Comparison of ENCODE assay signal across 14 cellular contexts in the genomic region with DNA sequence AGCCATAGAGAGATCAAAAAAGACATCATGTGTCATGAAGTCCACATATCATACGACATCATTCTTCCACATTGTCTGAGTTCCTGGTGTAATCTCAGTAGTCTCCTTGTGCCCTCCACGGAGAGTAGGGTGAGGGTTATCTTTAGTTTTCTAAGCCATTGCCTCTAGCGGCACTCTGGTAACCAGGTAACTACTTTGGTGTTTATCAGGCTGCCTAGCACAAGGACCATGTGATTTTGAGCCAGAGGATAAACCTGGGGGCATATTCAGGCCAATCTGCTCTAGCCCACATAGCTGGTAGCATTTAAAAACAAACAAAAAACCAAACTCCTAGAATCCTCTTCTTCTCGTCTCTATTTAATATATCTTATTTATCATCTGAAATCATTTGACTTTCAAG.
DNase-seq lines count a peak whose midpoint lies in the region; ATAC-seq and TF ChIP-seq lines count a peak whose summit lies in the region.
"Had no signal": no experiment of that assay in that cellular context is flagged by ENCODE, and none has a peak within 500 bp of the region (broad histone marks: within the 10 kb centered on the region; RNA-seq: fewer than 3 reads in every experiment).

No MANE protein-coding gene starts in this region.

- no peak overlapping the region for H2AFZ ChIP-seq in GM23338

- H3K9me3 ChIP-seq in endocrine pancreas (ENCODE audit: control insufficient read depth, low read length) = no peaks in the 10 kb centered on the region
- H3K9me3 ChIP-seq: SJSA1 had no signal

- H3K27ac Mint-ChIP-seq in GM23338 = no peak overlapping the region
- H3K27ac Mint-ChIP-seq in nephron = peak overlapping the region; percentile 21 to 74 (median 71)
- H3K27ac Mint-ChIP-seq: CD4-positive, CD25-positive, alpha-beta regulatory T cell had no signal

- ATAC-seq in GM23338 = peak; percentile 34; the same call in 1 of the 3 replicates
- ATAC-seq in GM18505 (IDR thresholded peaks at IDR 0.05; ENCODE audit: unreplicated experiment) = no peak

- H3K27me3 ChIP-seq in GM23338 (ENCODE audit: insufficient read depth) (no peaks in the 10 kb centered on the region), endocrine pancreas (ENCODE audit: control insufficient read depth, insufficient read depth, low read length) (no peaks in the 10 kb centered on the region)
- H3K27me3 ChIP-seq: SJSA1 had no signal

- H4K20me1 ChIP-seq in GM23338 (replicated peaks; ENCODE audit: insufficient read depth) = no peaks in the 10 kb centered on the region

- no peaks in the 10 kb centered on the region for H3K9me3 Mint-ChIP-seq in GM23338
- peaks cover 22% of the 10 kb centered on the region for H3K9me3 Mint-ChIP-seq in nephron

- H3K79me2 ChIP-seq in GM23338 (replicated peaks; ENCODE audit: insufficient read depth) = no peaks in the 10 kb centered on the region

- no peak for DNase-seq in GM23338 (ENCODE audit: low spot score)
- DNase-seq in M059J (ENCODE audit: low read depth) = peak; percentile 24
- DNase-seq in iPS-NIHi7 (ENCODE audit: extremely low spot score) = no peak
- no peak for DNase-seq in superior temporal gyrus (ENCODE audit: extremely low spot score)
- DNase-seq in NOMO-1 treated with DMSO at 0.1 percent for 48 hours (lab: John Stamatoyannopoulos, UW; ENCODE audit: unreplicated experiment) = no peak
- DNase-seq: CD4-positive, CD25-positive, alpha-beta regulatory T cell; NCI-H1417 treated with DMSO at 0.1 percent for 48 hours; NCI-H2029; NCI-H510A; SW 1271 had no signal

- H3K4me2 ChIP-seq in GM23338 = no peak overlapping the region

- no peak overlapping the region for H3K27ac ChIP-seq in GM23338 (ENCODE audit: low read depth)
- H3K27ac ChIP-seq: SJSA1 had no signal

- H3F3A ChIP-seq in GM23338 (replicated peaks; ENCODE audit: low read depth) = no peaks in the 10 kb centered on the region

- TF ChIP-seq POLR2A in GM18505 (IDR thresholded peaks at IDR 0.05; ENCODE audit: borderline replicate concordance, extremely low read depth, insufficient read depth, insufficient read length) = no peak

- H3K36me3 Mint-ChIP-seq in GM23338 (ENCODE audit: low read depth) (no peaks in the 10 kb centered on the region), nephron (ENCODE audit: low read depth) (peaks cover 3% of the 10 kb centered on the region)
- H3K36me3 Mint-ChIP-seq: CD4-positive, CD25-positive, alpha-beta regulatory T cell had no signal

- H3K9ac ChIP-seq in endocrine pancreas (ENCODE audit: control insufficient read depth, insufficient read depth, low read length) = no peak overlapping the region

- 0 out of 2 replicates have a peak, but pooled peaks cover 3% of the 10 kb centered on the region for H3K9me2 ChIP-seq in GM23338 (ENCODE audit: insufficient read depth)

- H3K4me1 Mint-ChIP-seq in GM23338 (peaks cover 12% of the 10 kb centered on the region), nephron (peaks cover 57% of the 10 kb centered on the region)

- no peak overlapping the region for H3K4me3 ChIP-seq in GM23338
- H3K4me3 ChIP-seq in endocrine pancreas (ENCODE audit: control insufficient read depth, insufficient read depth, low read length) = peak overlapping the region; percentile 14
- H3K4me3 ChIP-seq: SJSA1 had no signal

- H3K36me3 ChIP-seq in GM23338 (ENCODE audit: insufficient read depth) (no peaks in the 10 kb centered on the region), endocrine pancreas (ENCODE audit: control insufficient read depth, insufficient read depth, low read length) (no peaks in the 10 kb centered on the region)
- H3K36me3 ChIP-seq: SJSA1 had no signal

- H3K4me3 Mint-ChIP-seq in GM23338 (no peak overlapping the region), nephron (no peak overlapping the region)

- TF ChIP-seq CTCF in GM23338 (conservative IDR thresholded peaks at IDR 0.05; ENCODE audit: low read depth in 2 of 2) = no peak
- no peak for TF ChIP-seq CTCF in nephron (IDR thresholded peaks at IDR 0.05; ENCODE audit: unreplicated experiment in 3 of 3)

- H3K27me3 Mint-ChIP-seq in GM23338 (ENCODE audit: insufficient read depth, low read depth, poor library complexity) (peaks cover 2% of the 10 kb centered on the region), nephron (ENCODE audit: low read depth) (peaks cover 6% of the 10 kb centered on the region)

- no peaks in the 10 kb centered on the region for H3K4me1 ChIP-seq in GM23338 (ENCODE audit: insufficient read depth)
- peaks cover 8% of the 10 kb centered on the region for H3K4me1 ChIP-seq in endocrine pancreas (ENCODE audit: control insufficient read depth, insufficient read depth, low read length)

TF ChIP-seq in GM23338, 12 proteins besides CTCF, POLR2A, EP300 and RAD21:
- no peak for TF ChIP-seq EZH2 (IDR thresholded peaks at IDR 0.05; ENCODE audit: low read depth, unreplicated experiment)
- TF ChIP-seq, protein P1, sequence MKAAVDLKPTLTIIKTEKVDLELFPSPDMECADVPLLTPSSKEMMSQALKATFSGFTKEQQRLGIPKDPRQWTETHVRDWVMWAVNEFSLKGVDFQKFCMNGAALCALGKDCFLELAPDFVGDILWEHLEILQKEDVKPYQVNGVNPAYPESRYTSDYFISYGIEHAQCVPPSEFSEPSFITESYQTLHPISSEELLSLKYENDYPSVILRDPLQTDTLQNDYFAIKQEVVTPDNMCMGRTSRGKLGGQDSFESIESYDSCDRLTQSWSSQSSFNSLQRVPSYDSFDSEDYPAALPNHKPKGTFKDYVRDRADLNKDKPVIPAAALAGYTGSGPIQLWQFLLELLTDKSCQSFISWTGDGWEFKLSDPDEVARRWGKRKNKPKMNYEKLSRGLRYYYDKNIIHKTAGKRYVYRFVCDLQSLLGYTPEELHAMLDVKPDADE (IDR thresholded peaks at IDR 0.05) = no peak
- no peak for TF ChIP-seq NANOG (IDR thresholded peaks at IDR 0.05; ENCODE audit: borderline replicate concordance)
- no peak for TF ChIP-seq POLR2AphosphoS5 (IDR thresholded peaks at IDR 0.05; ENCODE audit: low read depth)
- TF ChIP-seq ZNF331 (CRISPR knock-in tag; IDR thresholded peaks at IDR 0.05; ENCODE audit: low read depth) = no peak
- TF ChIP-seq ZNF114 (CRISPR knock-in tag; IDR thresholded peaks at IDR 0.05) = no peak
